Comparison of ENCODE assay signal across 34 cellular contexts in genomic region chr21:14734833-14735232, GRCh38.
"Had no signal": no experiment of that assay in that cellular context is flagged by ENCODE, and none has a peak within 500 bp of the region (broad histone marks: within the 10 kb centered on the region; RNA-seq: fewer than 3 reads in every experiment).

No MANE protein-coding gene starts in this region.

- DNase-seq: activated B cell treated with CpG ODN at 0.5 μM for 24 hours; activated CD4-positive, alpha-beta T cell treated with anti-CD3 and anti-CD28 coated beads for 48 hours; activated CD4-positive, alpha-beta T cell treated with anti-CD3 and anti-CD28 coated beads, Interleukin-2, amount 50 U/mL, for 1 hour; activated CD8-positive, alpha-beta memory T cell treated with anti-CD3 and anti-CD28 coated beads, Interleukin-2, amount 10 ng/mL, durations not matched to agents 7 days and 5 days; activated CD8-positive, alpha-beta memory T cell treated with anti-CD3 and anti-CD28 coated beads, Interleukin-2, amount 50 U/mL, for 4 hours; activated CD8-positive, alpha-beta T cell treated with anti-CD3 and anti-CD28 coated beads, Interleukin-2, amount 10 ng/mL, durations not matched to agents 7 days and 5 days; activated effector memory CD4-positive, alpha-beta T cell treated with Interleukin-2 at 50 U/mL for 16 hours; activated T-cell treated with anti-CD3 and anti-CD28 coated beads for 4 hours; activated T-cell treated with anti-CD3 and anti-CD28 coated beads, Interleukin-2, amount 50 U/mL, for 24 hours; amniotic stem cell; anterior cingulate cortex; body of pancreas; caudate nucleus; cortex of kidney; dermis blood vessel endothelial cell; effector CD4-positive, alpha-beta T cell; effector memory CD8-positive, alpha-beta T cell; erythroblast; foreskin keratinocyte; gastrocnemius medialis; heart right ventricle; T-cell; T1000; WERI-Rb-1 had no signal

- FAIRE-seq: colon had no signal

- H3K79me2 ChIP-seq: hepatocyte had no signal

- H3K36me3 ChIP-seq: esophagus muscularis mucosa, gastrocnemius medialis, heart right ventricle, WERI-Rb-1 had no signal

- H3K9me3 Mint-ChIP-seq: activated B cell treated with CpG ODN at 0.5 μM for 24 hours; activated naive CD4-positive, alpha-beta T cell treated with anti-CD3 and anti-CD28 coated beads for 36 hours; activated naive CD4-positive, alpha-beta T cell treated with anti-CD3 and anti-CD28 coated beads, Interleukin-2, amount 50 U/mL, for 24 hours; activated naive CD8-positive, alpha-beta T cell treated with anti-CD3 and anti-CD28 coated beads for 36 hours; activated T-cell treated with anti-CD3 and anti-CD28 coated beads, Interleukin-2, amount 50 U/mL, for 24 hours; activated T-cell treated with anti-CD3 and anti-CD28 coated beads, Interleukin-2, amount 50 U/mL, for 72 hours; effector memory CD8-positive, alpha-beta T cell; T-cell had no signal

- H3K27ac Mint-ChIP-seq: activated B cell treated with CpG ODN at 0.5 μM for 24 hours; activated naive CD4-positive, alpha-beta T cell treated with anti-CD3 and anti-CD28 coated beads for 36 hours; activated T-cell treated with anti-CD3 and anti-CD28 coated beads, Interleukin-2, amount 50 U/mL, for 24 hours; effector memory CD8-positive, alpha-beta T cell; T-cell; T-helper 1 cell treated with Interleukin-12 subunit alpha and Interleukin-12 subunit beta and Interleukin-4 antibody, amounts not matched to agents 30 μg/mL and 1 μg/mL, for 36 hours had no signal

- H3K4me1 ChIP-seq: body of pancreas, esophagus muscularis mucosa, foreskin keratinocyte, gastrocnemius medialis had no signal

- H3K27ac ChIP-seq: body of pancreas, esophagus muscularis mucosa, foreskin keratinocyte, gastrocnemius medialis, heart right ventricle, hepatocyte, WERI-Rb-1 had no signal

- ATAC-seq: activated CD4-positive, CD25-positive, alpha-beta regulatory T cell treated with anti-CD3 and anti-CD28 coated beads, Interleukin-2, amount 50 U/mL, for 24 hours; activated CD8-positive, alpha-beta memory T cell treated with anti-CD3 and anti-CD28 coated beads, Interleukin-2, amount 10 ng/mL, durations not matched to agents 7 days and 5 days; activated CD8-positive, alpha-beta T cell treated with anti-CD3 and anti-CD28 coated beads, Interleukin-2, amount 10 ng/mL, durations not matched to agents 7 days and 5 days; body of pancreas; effector memory CD8-positive, alpha-beta T cell; foreskin keratinocyte; gastrocnemius medialis; heart right ventricle; T-cell had no signal

- H3K4me2 ChIP-seq: hepatocyte had no signal

- H3K4me3 Mint-ChIP-seq: activated B cell treated with CpG ODN at 0.5 μM for 24 hours; activated CD8-positive, alpha-beta memory T cell treated with anti-CD3 and anti-CD28 coated beads, Interleukin-2, amount 10 ng/mL, durations not matched to agents 7 days and 5 days; activated CD8-positive, alpha-beta T cell treated with anti-CD3 and anti-CD28 coated beads, Interleukin-2, amount 10 ng/mL, durations not matched to agents 7 days and 5 days; activated naive CD4-positive, alpha-beta T cell treated with anti-CD3 and anti-CD28 coated beads for 36 hours; activated naive CD4-positive, alpha-beta T cell treated with anti-CD3 and anti-CD28 coated beads, Interleukin-2, amount 50 U/mL, for 24 hours; activated naive CD8-positive, alpha-beta T cell treated with anti-CD3 and anti-CD28 coated beads for 36 hours; activated T-cell treated with anti-CD3 and anti-CD28 coated beads, Interleukin-2, amount 50 U/mL, for 24 hours; activated T-cell treated with anti-CD3 and anti-CD28 coated beads, Interleukin-2, amount 50 U/mL, for 72 hours; effector memory CD8-positive, alpha-beta T cell; T-cell; T-helper 1 cell treated with Interleukin-12 subunit alpha and Interleukin-12 subunit beta and Interleukin-4 antibody, amounts not matched to agents 30 μg/mL and 1 μg/mL, for 36 hours; T-helper 2 cell treated with Interferon-gamma antibody and Interleukin-4, amounts not matched to agents 5 μg/mL and 100 μg/mL, for 36 hours had no signal

- H3K36me3 Mint-ChIP-seq: activated naive CD4-positive, alpha-beta T cell treated with anti-CD3 and anti-CD28 coated beads, Interleukin-2, amount 50 U/mL, for 24 hours; T-cell had no signal

- H2AFZ ChIP-seq: hepatocyte had no signal

- H3K27me3 Mint-ChIP-seq: activated B cell treated with CpG ODN at 0.5 μM for 24 hours; activated CD8-positive, alpha-beta memory T cell treated with anti-CD3 and anti-CD28 coated beads, Interleukin-2, amount 10 ng/mL, durations not matched to agents 7 days and 5 days; activated naive CD4-positive, alpha-beta T cell treated with anti-CD3 and anti-CD28 coated beads, Interleukin-2, amount 50 U/mL, for 24 hours; activated naive CD8-positive, alpha-beta T cell treated with anti-CD3 and anti-CD28 coated beads for 36 hours; activated T-cell treated with anti-CD3 and anti-CD28 coated beads, Interleukin-2, amount 50 U/mL, for 24 hours; T-cell had no signal

- H3K27me3 ChIP-seq: body of pancreas, esophagus muscularis mucosa, foreskin keratinocyte, gastrocnemius medialis, heart right ventricle, hepatocyte had no signal

- H3K4me3 ChIP-seq: body of pancreas, esophagus muscularis mucosa, gastrocnemius medialis, heart right ventricle, hepatocyte had no signal

- H3K9me3 ChIP-seq: body of pancreas, esophagus muscularis mucosa, gastrocnemius medialis, heart right ventricle had no signal
